In genomic region chr5:31496301-31496700, GRCh38 we compare ENCODE assay signal across 7 cellular contexts.
"Had no signal": no experiment of that assay in that cellular context is flagged by ENCODE, and none has a peak within 500 bp of the region (broad histone marks: within the 10 kb centered on the region; RNA-seq: fewer than 3 reads in every experiment).

No MANE protein-coding gene starts in this region.

- H3K9me3 Mint-ChIP-seq: HFFc6 had no signal

- DNase-seq: GOT3, H7, HFFc6, IMR-90 had no signal

- ATAC-seq: HCT116, K562 had no signal

- H3K4me1 ChIP-seq: HAP-1 had no signal

- H3K9me3 ChIP-seq: HAP-1 had no signal

- H3K4me3 ChIP-seq: HAP-1, K562 had no signal

- H3K4me3 Mint-ChIP-seq: HFFc6 had no signal
